In the genomic region with DNA sequence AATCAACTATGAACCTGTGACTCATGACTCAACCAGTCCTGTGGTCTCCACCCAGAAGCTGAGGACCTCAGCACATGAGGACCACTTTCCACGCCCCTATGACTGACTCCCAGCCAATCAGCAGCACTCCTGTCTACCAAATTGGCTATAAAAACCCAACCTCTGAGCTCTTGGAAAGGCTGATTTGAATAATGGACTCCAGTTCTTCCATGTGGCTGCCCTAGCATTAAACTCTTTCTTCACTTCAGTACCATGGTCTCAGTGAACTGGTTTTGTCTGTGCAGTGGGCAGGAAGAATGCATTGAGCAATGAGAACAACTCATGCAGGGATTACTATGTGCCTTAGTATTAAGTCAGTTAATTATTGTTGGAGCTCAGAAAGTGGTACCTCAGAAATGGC, we compare ENCODE assay signal across 15 cellular contexts.
DNase-seq lines count a peak whose midpoint lies in the region; ATAC-seq lines count a peak whose summit lies in the region.
"Had no signal": no experiment of that assay in that cellular context is flagged by ENCODE, and none has a peak within 500 bp of the region (broad histone marks: within the 10 kb centered on the region; RNA-seq: fewer than 3 reads in every experiment).

No MANE protein-coding gene starts in this region.

- ATAC-seq in HG02588 (IDR thresholded peaks at IDR 0.05; ENCODE audit: unreplicated experiment) = no peak
- ATAC-seq: GM12878 had no signal

- DNase-seq in EL (peak; percentile 13), amniotic epithelial cell (ENCODE audit: low read depth) (peak; percentile 7), islet precursor cell (peak; percentile 15), renal cortical epithelial cell (ENCODE audit: low read depth) (peak; percentile 72), RKO (ENCODE audit: low spot score) (no peak), mucosa of gallbladder (ENCODE audit: low spot score) (no peak), NCI-H446 (lab: John Stamatoyannopoulos, UW) (no peak)
- DNase-seq: AML-193; Caco-2; CD4-positive, alpha-beta T cell; DMS153; DMS79; H9 had no signal

Comparison
In these comparisons a context has a peak if more than half of its experiments do, and no peak if none do; other contexts are left out.
1. DNase-seq: peak in EL (single experiment), amniotic epithelial cell (single experiment), islet precursor cell (single experiment) and renal cortical epithelial cell (single experiment); none in RKO (single experiment), mucosa of gallbladder (single experiment) and NCI-H446 (0 of 2).